Comparison of ENCODE assay signal across 18 cellular contexts in genomic region chr3:63588897-63589296, GRCh38.
DNase-seq lines count a peak whose midpoint lies in the region; ATAC-seq, FAIRE-seq and TF ChIP-seq lines count a peak whose summit lies in the region.
"Had no signal": no experiment of that assay in that cellular context is flagged by ENCODE, and none has a peak within 500 bp of the region (broad histone marks: within the 10 kb centered on the region; RNA-seq: fewer than 3 reads in every experiment).

No MANE protein-coding gene starts in this region.

- no peak overlapping the region for H3K4me3 Mint-ChIP-seq in activated T-cell treated with anti-CD3 and anti-CD28 coated beads, Interleukin-2, amount 50 U/mL, for 4 hours
- H3K4me3 Mint-ChIP-seq: CD4-positive, CD25-positive, alpha-beta regulatory T cell had no signal

- intact Hi-C loops in aorta (cut with DNase I), result no loop called here

- CTCF ChIA-PET in SK-N-SH (lab: Yijun Ruan, JAX), result interaction anchor here (0.9 kb wide), 1 partner anchor 20 kb away, joined by 4 read pairs; no protein-coding TSS in a partner anchor

- H3K4me1 Mint-ChIP-seq in activated T-cell treated with anti-CD3 and anti-CD28 coated beads, Interleukin-2, amount 50 U/mL, for 4 hours (ENCODE audit: low read depth), result no peaks in the 10 kb centered on the region
- H3K4me1 Mint-ChIP-seq: CD4-positive, CD25-positive, alpha-beta regulatory T cell had no signal

- no peaks in the 10 kb centered on the region; the same call in 1 of the 2 replicates for H3K9me3 ChIP-seq in SK-N-SH
- no peaks in the 10 kb centered on the region for H3K9me3 ChIP-seq in MM.1S (replicated peaks; ENCODE audit: insufficient read depth, low read length)
- H3K9me3 ChIP-seq in small intestine (ENCODE audit: control insufficient read depth, low read depth), result no peaks in the 10 kb centered on the region
- peaks cover 2% of the 10 kb centered on the region for H3K9me3 ChIP-seq in aorta (ENCODE audit: control insufficient read depth, low read length)
- H3K9me3 ChIP-seq: HAP-1 had no signal

- H3K4me2 ChIP-seq in SK-N-SH, result no peak overlapping the region
- no peak overlapping the region for H3K4me2 ChIP-seq in MM.1S (ENCODE audit: low read depth, low read length)

- peaks cover 3% of the 10 kb centered on the region for H3K27me3 Mint-ChIP-seq in activated T-cell treated with anti-CD3 and anti-CD28 coated beads, Interleukin-2, amount 50 U/mL, for 4 hours (ENCODE audit: low read depth)
- H3K27me3 Mint-ChIP-seq: CD4-positive, CD25-positive, alpha-beta regulatory T cell had no signal

- FAIRE-seq in bronchial epithelial cell (lab: Jason Lieb, UNC) (no peak), small intestine (lab: Jason Lieb, UNC) (no peak)

- H3F3A ChIP-seq in SK-N-SH (replicated peaks; ENCODE audit: insufficient read depth), result no peaks in the 10 kb centered on the region
- H3F3A ChIP-seq in MM.1S (ENCODE audit: insufficient read depth, low read length), result no peaks in the 10 kb centered on the region

- 63% methylated on average over 1 of the region's 1 CpG for WGBS in SK-N-SH (ENCODE audit: low lambda C conversion rate)
- WGBS in small intestine, 3 donors, result 92 to 100% (median 100%) methylated on average over 1 of the region's 1 CpG
- 77 to 95% methylated on average over 1 of the region's 1 CpG for WGBS in aorta, 2 donors

- H3K27me3 ChIP-seq in SK-N-SH (ENCODE audit: insufficient read depth), result no peaks in the 10 kb centered on the region
- no peaks in the 10 kb centered on the region for H3K27me3 ChIP-seq in MM.1S (replicated peaks; ENCODE audit: insufficient read depth, low read length)
- H3K27me3 ChIP-seq in bronchial epithelial cell (ENCODE audit: control insufficient read depth, insufficient read depth, low read length), result no peaks in the 10 kb centered on the region
- H3K27me3 ChIP-seq in small intestine (ENCODE audit: control insufficient read depth in 2 of 2, insufficient read depth in 2 of 2, low read length in 2 of 2), result no peaks in the 10 kb centered on the region
- H3K27me3 ChIP-seq in aorta (ENCODE audit: control insufficient read depth in 1 of 2, insufficient read depth in 2 of 2, low read length in 1 of 2), result no peaks in the 10 kb centered on the region

- no peaks in the 10 kb centered on the region for H3K79me2 ChIP-seq in SK-N-SH (ENCODE audit: insufficient read depth)
- H3K79me2 ChIP-seq in MM.1S (ENCODE audit: low read length), result no peaks in the 10 kb centered on the region

- DNase-seq in SK-N-SH, result no peak
- no peak for DNase-seq in MM.1S
- no peak for DNase-seq in bronchial epithelial cell (ENCODE audit: low read depth)
- DNase-seq in small intestine, result peak; percentile 29
- no peak for DNase-seq in aorta
- DNase-seq in activated T-cell treated with anti-CD3 and anti-CD28 coated beads, Interleukin-2, amount 50 U/mL, for 4 hours, result no peak
- DNase-seq in activated CD8-positive, alpha-beta memory T cell treated with anti-CD3 and anti-CD28 coated beads for 24 hours, result no peak
- DNase-seq: Calu3; CD4-positive, CD25-positive, alpha-beta regulatory T cell; DMS79 treated with DMSO at 0.1 percent for 48 hours; GF-D8; KG1; NCI-H1092; NCI-H1694 treated with DMSO at 0.1 percent for 48 hours; NCI-H446; NCI-H748 treated with DMSO at 0.1 percent for 48 hours had no signal

- no peak overlapping the region for H2AFZ ChIP-seq in SK-N-SH (ENCODE audit: low read depth)
- no peak overlapping the region for H2AFZ ChIP-seq in MM.1S (ENCODE audit: low read length)

- TF ChIP-seq RAD21 in SK-N-SH (IDR thresholded peaks at IDR 0.05; ENCODE audit: low read length), result no peak

- H3K9me2 ChIP-seq in SK-N-SH, result no peaks in the 10 kb centered on the region
- H3K9me2 ChIP-seq in MM.1S (replicated peaks; ENCODE audit: insufficient read depth, low read length), result no peaks in the 10 kb centered on the region

- POLR2A ChIA-PET in SK-N-SH (lab: Yijun Ruan, JAX), result no interaction called here

- H3K36me3 Mint-ChIP-seq in activated T-cell treated with anti-CD3 and anti-CD28 coated beads, Interleukin-2, amount 50 U/mL, for 4 hours (ENCODE audit: insufficient read depth), result no peaks in the 10 kb centered on the region
- H3K36me3 Mint-ChIP-seq: CD4-positive, CD25-positive, alpha-beta regulatory T cell had no signal

- H3K27ac ChIP-seq in SK-N-SH (ENCODE audit: low read depth in 2 of 2, low read length in 1 of 2) (no peak overlapping the region), MM.1S (ENCODE audit: low read length) (no peak overlapping the region), small intestine (ENCODE audit: low read depth in 1 of 2, low read length in 1 of 2) (no peak overlapping the region), aorta (ENCODE audit: low read depth in 1 of 2, low read length in 2 of 2) (no peak overlapping the region)

- ATAC-seq in SK-N-SH treated with all-trans-retinoic acid at 6 μM for 48 hours (no peak), aorta (ENCODE audit: low FRiP score) (no peak)
- ATAC-seq in activated T-cell treated with anti-CD3 and anti-CD28 coated beads, Interleukin-2, amount 50 U/mL, for 4 hours, result no peak

- H3K4me3 ChIP-seq in SK-N-SH (ENCODE audit: low read depth in 2 of 2, low read length in 1 of 2) (no peak overlapping the region), MM.1S (ENCODE audit: low read length) (no peak overlapping the region), bronchial epithelial cell (ENCODE audit: low read depth, low read length) (no peak overlapping the region), small intestine (ENCODE audit: low read depth in 1 of 2, low read length in 2 of 2) (no peak overlapping the region), aorta (ENCODE audit: low read length in 2 of 2) (no peak overlapping the region)
- H3K4me3 ChIP-seq: HAP-1 had no signal

- H4K20me1 ChIP-seq in SK-N-SH (ENCODE audit: insufficient read depth) (no peaks in the 10 kb centered on the region), MM.1S (ENCODE audit: insufficient read depth, low read length) (no peaks in the 10 kb centered on the region)

- H3K4me1 ChIP-seq in SK-N-SH (ENCODE audit: control insufficient read depth in 1 of 2, insufficient read depth in 2 of 2, low read depth in 1 of 2, low read length in 1 of 2) (no peaks in the 10 kb centered on the region), MM.1S (ENCODE audit: low read length) (no peaks in the 10 kb centered on the region), small intestine (ENCODE audit: control insufficient read depth in 2 of 2, insufficient read depth in 1 of 2, low read depth in 1 of 2, low read length in 1 of 2) (no peaks in the 10 kb centered on the region), aorta (ENCODE audit: control insufficient read depth in 1 of 2, insufficient read depth in 2 of 2, low read length in 2 of 2) (no peaks in the 10 kb centered on the region)
- H3K4me1 ChIP-seq: HAP-1 had no signal

- H3K36me3 ChIP-seq in SK-N-SH (replicated peaks in 1 of 2; ENCODE audit: control insufficient read depth in 1 of 2, insufficient read depth in 2 of 2, low read length in 1 of 2) (no peaks in the 10 kb centered on the region), MM.1S (replicated peaks; ENCODE audit: insufficient read depth, low read length) (no peaks in the 10 kb centered on the region), bronchial epithelial cell (ENCODE audit: control insufficient read depth, insufficient read depth, low read length) (no peaks in the 10 kb centered on the region), small intestine (ENCODE audit: control insufficient read depth in 2 of 2, insufficient read depth in 2 of 2, low read length in 2 of 2) (no peaks in the 10 kb centered on the region), aorta (ENCODE audit: control insufficient read depth in 1 of 2, insufficient read depth in 2 of 2, low read length in 1 of 2) (no peaks in the 10 kb centered on the region)
- H3K36me3 ChIP-seq: HAP-1 had no signal

- TF ChIP-seq CTCF in SK-N-SH (IDR thresholded peaks at IDR 0.05), result 0 out of 2 replicates have a peak, but pooled peaks have one; percentile 7
- TF ChIP-seq CTCF in MM.1S (IDR thresholded peaks at IDR 0.05; ENCODE audit: low read length), result peak; percentile 37
- TF ChIP-seq CTCF in bronchial epithelial cell (IDR thresholded peaks at IDR 0.05; ENCODE audit: insufficient read depth, low read length, severe bottlenecking), result peak; percentile 9

- peaks cover 17% of the 10 kb centered on the region for H3K9me3 Mint-ChIP-seq in activated T-cell treated with anti-CD3 and anti-CD28 coated beads, Interleukin-2, amount 50 U/mL, for 4 hours

- TF ChIP-seq EP300 in SK-N-SH (IDR thresholded peaks at IDR 0.05; ENCODE audit: borderline replicate concordance in 1 of 2, low read depth in 1 of 2, low read length in 1 of 2), result no peak

- H3K9ac ChIP-seq in SK-N-SH, result no peak overlapping the region
- H3K9ac ChIP-seq in MM.1S (ENCODE audit: low read length), result no peak overlapping the region

TF ChIP-seq in SK-N-SH treated with all-trans-retinoic acid at 6 μM for 48 hours, 23 proteins besides CTCF, POLR2A, EP300 and RAD21 (continues in another document):
- TF ChIP-seq ZNF8 (CRISPR knock-in tag; IDR thresholded peaks at IDR 0.05), result no peak
- no peak for TF ChIP-seq CREB5 (CRISPR knock-in tag; IDR thresholded peaks at IDR 0.05; ENCODE audit: low read depth)
- TF ChIP-seq TCF4 (CRISPR knock-in tag; IDR thresholded peaks at IDR 0.05; ENCODE audit: borderline replicate concordance), result no peak
- no peak for TF ChIP-seq CSDC2 (CRISPR knock-in tag; IDR thresholded peaks at IDR 0.05)
- no peak for TF ChIP-seq SNAI2 (CRISPR knock-in tag; IDR thresholded peaks at IDR 0.05)
- no peak for TF ChIP-seq OSR1 (CRISPR knock-in tag; IDR thresholded peaks at IDR 0.05)
- TF ChIP-seq BACH2 (CRISPR knock-in tag; IDR thresholded peaks at IDR 0.05; ENCODE audit: borderline replicate concordance), result no peak
- TF ChIP-seq ZFP3 (CRISPR knock-in tag; IDR thresholded peaks at IDR 0.05), result no peak
- no peak for TF ChIP-seq ZNF70 (CRISPR knock-in tag; IDR thresholded peaks at IDR 0.05)
- no peak for TF ChIP-seq TOX (CRISPR knock-in tag; IDR thresholded peaks at IDR 0.05; ENCODE audit: borderline replicate concordance)
- TF ChIP-seq ISL1 (CRISPR knock-in tag; IDR thresholded peaks at IDR 0.05), result no peak
- no peak for TF ChIP-seq GLIS3 (CRISPR knock-in tag; IDR thresholded peaks at IDR 0.05)
- TF ChIP-seq RARB (CRISPR knock-in tag; IDR thresholded peaks at IDR 0.05), result no peak
- TF ChIP-seq PPARA (CRISPR knock-in tag; IDR thresholded peaks at IDR 0.05; ENCODE audit: borderline replicate concordance), result no peak
- no peak for TF ChIP-seq ESRRG (CRISPR knock-in tag; IDR thresholded peaks at IDR 0.05)
- TF ChIP-seq ZNF565 (CRISPR knock-in tag; conservative IDR thresholded peaks at IDR 0.05; ENCODE audit: low read depth), result no peak
